ENCODE assay signal across 8 cellular contexts in the genomic region with DNA sequence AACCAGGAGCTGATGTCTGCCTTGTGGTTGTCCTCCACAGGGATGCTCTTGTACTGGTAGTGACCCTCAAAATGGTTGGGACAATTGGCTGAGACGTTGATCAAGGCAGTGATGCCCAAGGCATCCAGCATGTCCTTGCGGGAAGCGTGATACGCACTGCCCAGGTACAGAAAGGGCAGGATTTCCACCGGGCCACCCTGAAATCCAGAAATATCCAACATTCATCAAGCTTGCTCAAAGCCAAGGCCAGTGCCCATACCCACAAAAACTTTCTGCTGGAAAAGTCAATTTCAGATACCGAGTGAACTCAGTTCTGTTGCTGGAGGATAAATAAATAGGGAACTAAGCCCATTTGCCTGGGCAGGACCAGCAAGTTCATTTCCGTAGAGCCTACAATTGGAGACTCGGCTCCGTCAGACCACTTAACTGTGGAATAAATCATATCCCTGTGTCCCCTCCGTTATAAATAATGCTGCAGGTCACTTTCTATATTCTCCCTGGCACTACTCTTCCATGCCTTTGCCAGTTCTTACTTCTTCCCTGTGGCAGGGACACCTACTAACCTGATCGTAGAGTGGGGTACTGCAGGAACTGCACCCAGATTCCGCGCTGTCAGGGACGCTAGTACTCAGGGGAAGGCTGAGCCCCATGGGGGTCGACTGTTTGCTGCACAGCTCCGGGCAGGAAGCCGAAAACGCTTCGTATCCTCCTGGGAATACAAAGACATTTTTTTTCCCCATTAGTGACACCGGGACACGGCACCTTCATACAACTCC. TPM values are rescaled to one million over a fixed set of nuclear protein-coding genes. Genes with fewer than 3 reads are reported as not detected.
DNase-seq lines count a peak whose midpoint lies in the region; TF ChIP-seq lines count a peak whose summit lies in the region.

No MANE protein-coding gene starts in this region.

- H3K4me1 Mint-ChIP-seq in CD8-positive, alpha-beta memory T cell = peaks cover 73 to 84% (median 76%) of the 10 kb centered on the region in 3 donors

- H3K27me3 Mint-ChIP-seq in CD8-positive, alpha-beta memory T cell = peaks cover 0 to 31% of the 10 kb centered on the region in 2 donors

- H3K36me3 Mint-ChIP-seq in CD8-positive, alpha-beta memory T cell = peaks cover 21 to 49% (median 22%) of the 10 kb centered on the region in 3 donors

- TF ChIP-seq CTCF in breast epithelium (IDR thresholded peaks at IDR 0.05) (peak in 1 of 3 donors; percentile 26), kidney epithelial cell (IDR thresholded peaks at IDR 0.05; ENCODE audit: insufficient read depth, low read length, poor library complexity, severe bottlenecking) (no peak), stomach (IDR thresholded peaks at IDR 0.05) (no peak)

- intact Hi-C loops in breast epithelium (cut with DNase I; ENCODE audit: low total_unique reads) (loop anchor here (10.0 kb wide), 2 partner anchors 95 to 135 kb away; no protein-coding TSS in a partner anchor), stomach (cut with DNase I; ENCODE audit: low total_unique reads) (loop anchor here (10.0 kb wide), 1 partner anchor 55 kb away; no protein-coding TSS in a partner anchor)

- peak overlapping the region; percentile 87 for H3K4me3 ChIP-seq in CD8-positive, alpha-beta memory T cell (ENCODE audit: low read length)
- peak overlapping the region; percentile 93 to 97 (median 94) for H3K4me3 ChIP-seq in breast epithelium
- peak overlapping the region; percentile 90 for H3K4me3 ChIP-seq in kidney epithelial cell (ENCODE audit: low read depth, low read length)
- peak overlapping the region; percentile 75 to 89 (median 81) for H3K4me3 ChIP-seq in stomach

- TF ChIP-seq POLR2A in breast epithelium (IDR thresholded peaks at IDR 0.05) = peak; percentile 81
- peak in 1 of 4 donors; percentile 5 for TF ChIP-seq POLR2A in stomach (IDR thresholded peaks at IDR 0.05)

- peak overlapping the region; percentile 100 for H3K27ac ChIP-seq in CD8-positive, alpha-beta memory T cell (ENCODE audit: low read depth, low read length)
- peak overlapping the region; percentile 98 to 100 for H3K27ac ChIP-seq in breast epithelium
- peak overlapping the region; percentile 96 to 100 (median 99) for H3K27ac ChIP-seq in stomach

- no peaks in the 10 kb centered on the region for H3K27me3 ChIP-seq in CD8-positive, alpha-beta memory T cell (ENCODE audit: insufficient read depth, low read length, poor library complexity, severe bottlenecking)
- H3K27me3 ChIP-seq in breast epithelium (no peaks in the 10 kb centered on the region), kidney epithelial cell (ENCODE audit: control insufficient read depth, insufficient read depth, low read length) (no peaks in the 10 kb centered on the region), stomach (no peaks in the 10 kb centered on the region)

- DNase-seq in CD8-positive, alpha-beta memory T cell = peak in 4 of 5 donors; percentile 17 to 63 (median 42)
- DNase-seq in M059J (ENCODE audit: low read depth) (peak; percentile 52), breast epithelium (ENCODE audit: low spot score in 2 of 2) (no peak), kidney epithelial cell (ENCODE audit: low read depth) (no peak), stomach (no peak), MV-4-11 (lab: John Stamatoyannopoulos, UW) (no peak), kidney glomerular epithelial cell (lab: John Stamatoyannopoulos, UW) (no peak), putamen (ENCODE audit: low spot score) (no peak)

- peak overlapping the region; percentile 96 to 100 (median 98) for H3K27ac Mint-ChIP-seq in CD8-positive, alpha-beta memory T cell

- H3K9me3 Mint-ChIP-seq in CD8-positive, alpha-beta memory T cell = peaks cover 0 to 11% (median 3%) of the 10 kb centered on the region in 5 donors

- peaks cover 55% of the 10 kb centered on the region for H3K4me1 ChIP-seq in CD8-positive, alpha-beta memory T cell (ENCODE audit: insufficient read depth, low read length)
- H3K4me1 ChIP-seq in breast epithelium (peaks cover 0 to 4% of the 10 kb centered on the region in 2 donors), stomach (peaks cover 48 to 82% (median 64%) of the 10 kb centered on the region in 4 donors)

- no peak for TF ChIP-seq EP300 in stomach (IDR thresholded peaks at IDR 0.05)

- peak overlapping the region; percentile 94 to 98 (median 96) for H3K4me3 Mint-ChIP-seq in CD8-positive, alpha-beta memory T cell

- 11 to 15% (median 13%) methylated on average over 19 to 21 of the region's 21 CpGs for WGBS in stomach, 5 donors

- peaks cover 16% of the 10 kb centered on the region for H3K36me3 ChIP-seq in CD8-positive, alpha-beta memory T cell (ENCODE audit: insufficient read depth, low read length)
- H3K36me3 ChIP-seq in breast epithelium (no peaks in the 10 kb centered on the region), kidney epithelial cell (ENCODE audit: control insufficient read depth, insufficient read depth, low read length) (peaks cover 4% of the 10 kb centered on the region), stomach (peaks cover 25 to 35% (median 28%) of the 10 kb centered on the region in 4 donors)

- POLR2A ChIA-PET in CD8-positive, alpha-beta memory T cell (lab: Charles Lee) = interaction anchor here (0.6 to 3.7 kb wide), 11 partner anchors 9 to 762 kb away, joined by 3 to 26 read pairs (median 6); a partner anchor contains a TSS

- no peaks in the 10 kb centered on the region for H3K9me3 ChIP-seq in CD8-positive, alpha-beta memory T cell (ENCODE audit: low read length)
- H3K9me3 ChIP-seq in breast epithelium = no peaks in the 10 kb centered on the region
- H3K9me3 ChIP-seq in stomach = no peaks in the 10 kb centered on the region

- CTCF ChIA-PET in CD8-positive, alpha-beta memory T cell (lab: Charles Lee) = interaction anchor here (0.6 to 5.4 kb wide), 14 partner anchors 11 to 189 kb away, joined by 3 to 74 read pairs (median 4); a partner anchor contains a TSS

RNA-seq across cellular contexts. Expression of a gene that starts 1.2 kb away (rescaled TPM):
- 10 to 100 TPM in 1 of 2 experiments, 1 to 10 TPM in 1; 9.4 to 10.9 TPM for total RNA-seq in CD8-positive, alpha-beta memory T cell
- polyA plus RNA-seq in CD8-positive, alpha-beta memory T cell = 1,007 TPM
- total RNA-seq in M059J (2014; rRNA removed; shearing (Covaris generic)) = 80.5 and 91.9 TPM in 2 replicates
- total RNA-seq in breast epithelium (1,000 to 10,000 TPM in 2 of 3 donors, 100 to 1,000 TPM in 1; 752 to 1,562 (median 1,015) TPM), kidney epithelial cell (227 and 286 TPM in 2 replicates), stomach (100 to 1,000 TPM; 167 to 690 (median 553) TPM)
- 100 to 1,000 TPM in 1 of 3 donors, 10 to 100 TPM in 2; 76.4 to 136 (median 81.9) TPM for polyA plus RNA-seq in stomach

Comparison
In these comparisons a context has a peak if more than half of its experiments do, and no peak if none do; other contexts are left out.
1. DNase-seq: peak in CD8-positive, alpha-beta memory T cell (4 of 5) and M059J (single experiment); none in breast epithelium (0 of 2), kidney epithelial cell (single experiment), stomach (single experiment), MV-4-11 (single experiment), kidney glomerular epithelial cell (single experiment) and putamen (single experiment).
2. Peak in every context shown above with its lines, with median percentiles within 50 percentile points of each other: H3K27ac ChIP-seq and H3K4me3 ChIP-seq.